Comparison of ENCODE assay signal across 8 cellular contexts in the genomic region with DNA sequence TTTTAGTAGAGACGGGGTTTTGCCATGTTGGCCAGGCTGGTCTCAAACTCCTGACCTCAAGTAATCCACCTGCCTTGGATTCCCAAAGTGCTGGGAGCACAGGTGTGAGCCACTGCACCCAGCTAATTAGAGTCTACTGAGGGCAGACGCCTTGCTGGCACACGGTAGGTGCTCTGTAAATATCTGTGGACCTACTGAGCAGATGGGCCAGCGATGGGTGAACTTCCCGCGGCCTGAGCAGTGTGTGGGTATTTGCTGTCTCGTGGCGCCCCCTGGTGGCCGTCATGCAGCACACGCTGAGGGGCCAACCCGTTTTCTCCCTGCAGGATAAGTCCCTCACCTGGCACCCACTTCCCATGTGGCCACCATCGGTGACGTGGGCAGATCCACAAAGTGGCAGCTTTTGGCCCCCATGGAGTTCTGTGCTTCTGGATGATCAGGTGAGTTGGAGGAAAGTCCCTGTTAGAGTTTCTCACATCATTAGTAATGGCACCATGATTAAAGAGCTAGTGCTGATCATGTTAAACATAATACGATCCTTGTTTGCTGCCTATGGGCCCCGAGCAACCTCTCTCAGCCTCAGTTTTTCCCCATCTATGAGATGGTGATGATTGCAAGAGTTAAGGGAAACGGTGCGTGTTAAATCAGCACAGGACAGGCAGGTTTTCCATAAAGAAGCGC. TPM values are rescaled to one million over a fixed set of nuclear protein-coding genes. Genes with fewer than 3 reads are reported as not detected.
A peak's percentile ranks its signal among the peaks of the same experiment; 100 is the strongest.
DNase-seq lines count a peak whose midpoint lies in the region; ATAC-seq and TF ChIP-seq lines count a peak whose summit lies in the region.

No MANE protein-coding gene starts in this region.

- TF ChIP-seq CTCF in upper lobe of right lung (IDR thresholded peaks at IDR 0.05) = peak; percentile 94

- peaks cover 9% of the 10 kb centered on the region for H3K36me3 Mint-ChIP-seq in activated naive CD4-positive, alpha-beta T cell treated with anti-CD3 and anti-CD28 coated beads, Interleukin-2, amount 10 ng/mL, durations not matched to agents 7 days and 5 days

- H3K27ac ChIP-seq in upper lobe of right lung = no peak overlapping the region

- CTCF ChIA-PET in activated naive CD4-positive, alpha-beta T cell treated with anti-CD3 and anti-CD28 coated beads, Interleukin-2, amount 10 ng/mL, durations not matched to agents 7 days and 5 days (lab: Charles Lee) = interaction anchor here (0.8 to 4.9 kb wide), 27 partner anchors 9 to 348 kb away, joined by 3 to 60 read pairs (median 4); no protein-coding TSS in a partner anchor

- H3K4me3 ChIP-seq in upper lobe of right lung = no peak overlapping the region

- peaks cover 20% of the 10 kb centered on the region for H3K36me3 ChIP-seq in upper lobe of right lung

- peaks cover 9% of the 10 kb centered on the region for H3K4me1 ChIP-seq in upper lobe of right lung

- H3K27me3 ChIP-seq in upper lobe of right lung = no peaks in the 10 kb centered on the region

- peaks cover 4% of the 10 kb centered on the region for H3K4me1 Mint-ChIP-seq in activated naive CD4-positive, alpha-beta T cell treated with anti-CD3 and anti-CD28 coated beads, Interleukin-2, amount 10 ng/mL, durations not matched to agents 7 days and 5 days

- no peaks in the 10 kb centered on the region for H3K9me3 ChIP-seq in upper lobe of right lung

- H3K4me3 Mint-ChIP-seq in activated naive CD4-positive, alpha-beta T cell treated with anti-CD3 and anti-CD28 coated beads, Interleukin-2, amount 10 ng/mL, durations not matched to agents 7 days and 5 days = no peak overlapping the region

- H3K27ac Mint-ChIP-seq in activated naive CD4-positive, alpha-beta T cell treated with anti-CD3 and anti-CD28 coated beads, Interleukin-2, amount 10 ng/mL, durations not matched to agents 7 days and 5 days = no peak overlapping the region

- peaks cover 6% of the 10 kb centered on the region for H3K9me3 Mint-ChIP-seq in activated naive CD4-positive, alpha-beta T cell treated with anti-CD3 and anti-CD28 coated beads, Interleukin-2, amount 10 ng/mL, durations not matched to agents 7 days and 5 days

- DNase-seq in A172 (ENCODE audit: low spot score) = peak; percentile 75
- DNase-seq in M059J (ENCODE audit: low read depth) = peak; percentile 68
- peak; percentile 58 for DNase-seq in SKM-1 (lab: John Stamatoyannopoulos, UW; ENCODE audit: unreplicated experiment)
- DNase-seq in activated naive CD4-positive, alpha-beta T cell treated with anti-CD3 and anti-CD28 coated beads, Interleukin-2, amount 10 ng/mL, durations not matched to agents 7 days and 5 days = peak; percentile 84
- DNase-seq in head of caudate nucleus = peak; percentile 58 to 93 (median 84)
- DNase-seq in pons (ENCODE audit: low spot score) = peak; percentile 65
- DNase-seq in upper lobe of right lung = peak; percentile 92

- intact Hi-C loops in head of caudate nucleus (cut with DNase I) (loop anchor here (2.0 kb wide), 1 partner anchor 216 kb away; no protein-coding TSS in a partner anchor), upper lobe of right lung (cut with DNase I) (no loop called here)

- peaks cover 24% of the 10 kb centered on the region for H3K27me3 Mint-ChIP-seq in activated naive CD4-positive, alpha-beta T cell treated with anti-CD3 and anti-CD28 coated beads, Interleukin-2, amount 10 ng/mL, durations not matched to agents 7 days and 5 days

- ATAC-seq in GM18867 (IDR thresholded peaks at IDR 0.05; ENCODE audit: unreplicated experiment) = peak; percentile 71
- ATAC-seq in upper lobe of right lung = peak; percentile 90

RNA-seq across cellular contexts. Expression of a gene that starts 40.7 kb away (rescaled TPM):
- total RNA-seq in A172 (2014; rRNA removed; shearing (Covaris generic)) = 59.7 and 77.0 TPM in 2 replicates
- 57.0 and 78.0 TPM in 2 replicates for total RNA-seq in M059J (2014; rRNA removed; shearing (Covaris generic))
- 79.7 TPM for total RNA-seq in upper lobe of right lung

RNA-seq across cellular contexts. Expression of a gene that starts 57.0 kb away (rescaled TPM):
- 4.6 and 8.9 TPM in 2 replicates for total RNA-seq in A172 (2014; rRNA removed; shearing (Covaris generic))
- 5.8 and 18.0 TPM in 2 replicates for total RNA-seq in M059J (2014; rRNA removed; shearing (Covaris generic))
- 21.7 TPM for total RNA-seq in upper lobe of right lung
